1 cellular context compared by ENCODE assay signal in the genomic region with DNA sequence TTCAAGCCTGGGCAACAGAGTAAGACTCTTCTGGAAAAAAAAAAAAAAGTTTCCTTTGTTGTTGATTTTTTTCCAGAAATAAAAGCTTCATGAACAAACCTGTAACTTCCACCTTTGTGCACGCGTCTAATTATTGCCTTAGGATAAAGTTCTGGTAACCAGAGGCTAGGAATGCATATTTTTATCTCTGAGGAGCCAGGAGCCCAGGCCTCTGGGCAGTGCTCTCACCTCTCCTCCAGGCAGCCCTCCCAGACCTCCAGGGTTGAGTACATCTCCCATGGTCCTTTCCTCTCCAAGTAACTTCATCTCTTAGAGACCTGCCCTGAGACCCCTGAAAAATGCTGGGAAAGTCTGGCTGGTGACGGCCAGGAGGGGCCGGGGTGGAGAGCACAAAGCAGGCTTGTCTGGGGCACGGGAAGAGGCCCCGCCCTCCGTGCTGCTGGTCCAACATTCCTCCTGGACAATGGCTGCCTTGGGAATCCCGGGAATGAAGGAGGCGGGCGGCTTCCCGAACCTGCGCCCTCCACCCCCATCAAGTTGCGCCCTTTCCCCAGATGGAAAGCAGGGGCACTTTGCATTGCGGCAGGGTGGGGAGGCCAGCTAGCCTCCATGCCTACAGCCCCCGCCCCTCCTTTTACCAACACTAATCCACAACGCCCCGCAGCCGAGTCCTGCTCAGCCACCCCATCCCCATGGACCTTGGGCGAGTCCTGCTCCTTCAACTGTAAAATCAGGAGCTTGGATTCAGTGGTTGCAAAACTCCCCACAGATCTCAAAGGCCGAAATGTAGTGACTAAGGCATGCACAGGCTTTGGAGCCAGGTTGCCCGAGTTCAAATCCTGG.
TF ChIP-seq lines count a peak whose summit lies in the region.

No MANE protein-coding gene starts in this region.

TF ChIP-seq in SK-N-SH, 30 proteins besides CTCF, POLR2A, EP300 and RAD21:
- TF ChIP-seq, protein P1, sequence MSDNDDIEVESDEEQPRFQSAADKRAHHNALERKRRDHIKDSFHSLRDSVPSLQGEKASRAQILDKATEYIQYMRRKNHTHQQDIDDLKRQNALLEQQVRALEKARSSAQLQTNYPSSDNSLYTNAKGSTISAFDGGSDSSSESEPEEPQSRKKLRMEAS (IDR thresholded peaks at IDR 0.05; ENCODE audit: low read depth): no peak
- no peak for TF ChIP-seq FOXJ3 (CRISPR knock-in tag; IDR thresholded peaks at IDR 0.05)
- no peak for TF ChIP-seq POLR2AphosphoS5 (IDR thresholded peaks at IDR 0.05; ENCODE audit: low read depth, low read length)
- TF ChIP-seq NRF1 (IDR thresholded peaks at IDR 0.05; ENCODE audit: low read depth, low read length): no peak
- no peak for TF ChIP-seq NFIC (IDR thresholded peaks at IDR 0.05; ENCODE audit: borderline replicate concordance)
- TF ChIP-seq, protein P2, sequence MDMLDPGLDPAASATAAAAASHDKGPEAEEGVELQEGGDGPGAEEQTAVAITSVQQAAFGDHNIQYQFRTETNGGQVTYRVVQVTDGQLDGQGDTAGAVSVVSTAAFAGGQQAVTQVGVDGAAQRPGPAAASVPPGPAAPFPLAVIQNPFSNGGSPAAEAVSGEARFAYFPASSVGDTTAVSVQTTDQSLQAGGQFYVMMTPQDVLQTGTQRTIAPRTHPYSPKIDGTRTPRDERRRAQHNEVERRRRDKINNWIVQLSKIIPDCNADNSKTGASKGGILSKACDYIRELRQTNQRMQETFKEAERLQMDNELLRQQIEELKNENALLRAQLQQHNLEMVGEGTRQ (IDR thresholded peaks at IDR 0.05; ENCODE audit: borderline replicate concordance, low read depth, low read length): no peak
- TF ChIP-seq TEAD4 (IDR thresholded peaks at IDR 0.05; ENCODE audit: borderline replicate concordance, insufficient read depth): no peak
- no peak for TF ChIP-seq RFX5 (IDR thresholded peaks at IDR 0.05; ENCODE audit: low read length)
